Comparison of ENCODE assay signal across 1 cellular context in the genomic region with DNA sequence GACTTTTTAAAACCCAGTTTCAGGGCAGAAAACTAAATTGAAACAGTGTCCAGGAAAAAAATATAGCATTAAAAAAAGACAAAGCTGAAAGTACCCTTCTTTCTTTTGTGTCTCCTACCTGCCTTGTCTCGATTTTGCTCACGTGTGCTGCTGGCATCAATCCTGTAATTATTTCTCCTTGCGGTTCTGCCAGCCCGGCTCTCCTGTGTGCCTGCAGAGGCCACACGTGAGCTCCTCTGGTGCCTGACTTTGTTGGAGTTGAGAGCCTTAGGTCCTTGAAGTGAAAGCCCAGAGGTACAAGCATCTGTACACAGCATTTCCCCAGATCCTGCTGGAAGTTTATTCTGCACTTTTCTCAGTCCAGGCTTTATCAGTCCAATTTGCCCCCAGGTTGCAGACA.
TF ChIP-seq lines count a peak whose summit lies in the region.

No MANE protein-coding gene starts in this region.

TF ChIP-seq in GM23338, 12 proteins besides CTCF, POLR2A, EP300 and RAD21 (continued from another document):
- no peak for TF ChIP-seq REST (IDR thresholded peaks at IDR 0.05; ENCODE audit: unreplicated experiment)
